9 cellular contexts compared by ENCODE assay signal in the genomic region with DNA sequence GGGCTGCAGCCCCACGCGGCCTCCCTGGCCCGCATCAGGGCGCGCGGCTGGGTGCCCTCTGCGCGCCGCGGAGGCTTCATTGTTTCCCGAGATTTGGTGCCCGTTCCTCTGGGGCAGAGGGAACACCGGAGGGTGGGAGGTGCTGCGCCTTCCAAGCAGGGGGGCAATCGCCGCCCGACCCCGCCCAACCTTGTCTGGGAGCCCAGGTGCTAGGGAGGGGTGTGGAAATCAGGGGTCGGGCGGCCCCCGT. TPM values are rescaled to one million over a fixed set of nuclear protein-coding genes. Genes with fewer than 3 reads are reported as not detected.
DNase-seq lines count a peak whose midpoint lies in the region; TF ChIP-seq lines count a peak whose summit lies in the region.
"Had no signal": no experiment of that assay in that cellular context is flagged by ENCODE, and none has a peak within 500 bp of the region (broad histone marks: within the 10 kb centered on the region; RNA-seq: fewer than 3 reads in every experiment).

No MANE protein-coding gene starts in this region.

- 0 to 1% methylated on average over 17 to 18 of the region's 21 CpGs for WGBS in tibial nerve, 2 donors

- no peak for TF ChIP-seq POLR2A in tibial nerve (IDR thresholded peaks at IDR 0.05)

- no peaks in the 10 kb centered on the region for H3K9me3 ChIP-seq in tibial nerve

- TF ChIP-seq CTCF in astrocyte of the spinal cord (IDR thresholded peaks at IDR 0.05; ENCODE audit: low read depth, low read length), result no peak
- no peak for TF ChIP-seq CTCF in tibial nerve (IDR thresholded peaks at IDR 0.05)

- H3K27me3 ChIP-seq in layer of hippocampus (ENCODE audit: control insufficient read depth, insufficient read depth, low read length), result no peaks in the 10 kb centered on the region
- H3K27me3 ChIP-seq in tibial nerve, result no peaks in the 10 kb centered on the region

- peaks cover 16% of the 10 kb centered on the region for H3K4me1 Mint-ChIP-seq in activated CD4-positive, alpha-beta T cell treated with anti-CD3 and anti-CD28 coated beads, Interleukin-2, amount 10 ng/mL, durations not matched to agents 7 days and 5 days

- H3K4me3 ChIP-seq in astrocyte of the spinal cord (ENCODE audit: low read depth, low read length) (peak overlapping the region; percentile 90), tibial nerve (peak overlapping the region; percentile 44 to 84 (median 71))

- TF ChIP-seq EP300 in tibial nerve (IDR thresholded peaks at IDR 0.05), result no peak

- no peaks in the 10 kb centered on the region for H3K36me3 Mint-ChIP-seq in activated CD4-positive, alpha-beta T cell treated with anti-CD3 and anti-CD28 coated beads, Interleukin-2, amount 10 ng/mL, durations not matched to agents 7 days and 5 days (ENCODE audit: low read depth)
- H3K36me3 Mint-ChIP-seq: CD4-positive, CD25-positive, alpha-beta regulatory T cell had no signal

- no peaks in the 10 kb centered on the region for H3K9me3 Mint-ChIP-seq in activated CD4-positive, alpha-beta T cell treated with anti-CD3 and anti-CD28 coated beads, Interleukin-2, amount 10 ng/mL, durations not matched to agents 7 days and 5 days

- in situ Hi-C loops in astrocyte of the spinal cord (cut with HindIII; ENCODE audit: low sequenced_read_pairs), result no loop called here

- peaks cover 77% of the 10 kb centered on the region for H3K27me3 Mint-ChIP-seq in activated CD4-positive, alpha-beta T cell treated with anti-CD3 and anti-CD28 coated beads, Interleukin-2, amount 10 ng/mL, durations not matched to agents 7 days and 5 days

- H3K36me3 ChIP-seq in tibial nerve, result no peaks in the 10 kb centered on the region

- CTCF ChIA-PET in activated CD4-positive, alpha-beta T cell treated with anti-CD3 and anti-CD28 coated beads, Interleukin-2, amount 10 ng/mL, durations not matched to agents 7 days and 5 days (lab: Charles Lee), result interaction anchor here (0.5 to 1.0 kb wide), 2 partner anchors 66 to 265 kb away, joined by 3 read pairs; no protein-coding TSS in a partner anchor

- POLR2A ChIA-PET in activated CD4-positive, alpha-beta T cell treated with anti-CD3 and anti-CD28 coated beads, Interleukin-2, amount 10 ng/mL, durations not matched to agents 7 days and 5 days (lab: Charles Lee), result no interaction called here

- DNase-seq in NCI-H526 (lab: John Stamatoyannopoulos, UW), result peak; percentile 14 to 76
- DNase-seq in NCI-H526 treated with DMSO at 0.1 percent for 48 hours (lab: John Stamatoyannopoulos, UW), result no peak
- no peak for DNase-seq in astrocyte of the spinal cord (ENCODE audit: low read depth, low spot score)
- no peak for DNase-seq in tibial nerve (ENCODE audit: low spot score in 2 of 2)
- no peak for DNase-seq in activated CD4-positive, alpha-beta T cell treated with anti-CD3 and anti-CD28 coated beads, Interleukin-2, amount 50 U/mL, for 1 hour
- DNase-seq in activated CD4-positive, alpha-beta T cell treated with anti-CD3 and anti-CD28 coated beads, Interleukin-2, amount 10 ng/mL, durations not matched to agents 7 days and 5 days, result no peak
- DNase-seq in NCI-H2196 treated with DMSO at 0.1 percent for 48 hours (lab: John Stamatoyannopoulos, UW; ENCODE audit: unreplicated experiment), result no peak

- H3K27ac Mint-ChIP-seq in activated CD4-positive, alpha-beta T cell treated with anti-CD3 and anti-CD28 coated beads, Interleukin-2, amount 10 ng/mL, durations not matched to agents 7 days and 5 days, result no peak overlapping the region
- H3K27ac Mint-ChIP-seq: CD4-positive, CD25-positive, alpha-beta regulatory T cell had no signal

- no peak overlapping the region for H3K4me3 Mint-ChIP-seq in activated CD4-positive, alpha-beta T cell treated with anti-CD3 and anti-CD28 coated beads, Interleukin-2, amount 10 ng/mL, durations not matched to agents 7 days and 5 days

- H3K4me1 ChIP-seq in tibial nerve, result peaks cover 0 to 43% (median 2%) of the 10 kb centered on the region in 4 donors

- peak overlapping the region; percentile 62 for H3K27ac ChIP-seq in layer of hippocampus (ENCODE audit: low read depth, low read length)
- peak overlapping the region; percentile 57 to 91 (median 86) for H3K27ac ChIP-seq in tibial nerve

RNA-seq across cellular contexts. Expression of a gene that starts 1.0 kb away (rescaled TPM):
- 10 to 100 TPM; 45.7 to 90.0 (median 57.7) TPM for total RNA-seq in tibial nerve
- under 1 TPM; 0.40 TPM for total RNA-seq in activated CD4-positive, alpha-beta T cell treated with anti-CD3 and anti-CD28 coated beads, Interleukin-2, amount 10 ng/mL, durations not matched to agents 7 days and 5 days
- total RNA-seq: CD4-positive, CD25-positive, alpha-beta regulatory T cell had no signal

Comparison
In these comparisons a context has a peak if more than half of its experiments do, and no peak if none do; other contexts are left out.
1. DNase-seq: peak in NCI-H526 (2 of 2); none in NCI-H526 treated with DMSO at 0.1 percent for 48 hours (single experiment), astrocyte of the spinal cord (single experiment), tibial nerve (0 of 2), activated CD4-positive, alpha-beta T cell treated with anti-CD3 and anti-CD28 coated beads, Interleukin-2, amount 50 U/mL, for 1 hour (single experiment), activated CD4-positive, alpha-beta T cell treated with anti-CD3 and anti-CD28 coated beads, Interleukin-2, amount 10 ng/mL, durations not matched to agents 7 days and 5 days (single experiment) and NCI-H2196 treated with DMSO at 0.1 percent for 48 hours (single experiment).
2. RNA of a gene that starts 1.0 kb away (total RNA-seq): 45.7 to 90.0 TPM in tibial nerve; 0.40 TPM in activated CD4-positive, alpha-beta T cell treated with anti-CD3 and anti-CD28 coated beads, Interleukin-2, amount 10 ng/mL, durations not matched to agents 7 days and 5 days; every median in the first group is over 10 times any median in the second.